Comparison of ENCODE assay signal across 1 cellular context in genomic region chr7:157002819-157003421, GRCh38.
TF ChIP-seq lines count a peak whose summit lies in the region.

No MANE protein-coding gene starts in this region.

TF ChIP-seq in K562, 482 proteins besides CTCF, POLR2A, EP300 and RAD21:
- peak; percentile 25; the same call in 1 of the 2 replicates for TF ChIP-seq RBFOX2 (IDR thresholded peaks at IDR 0.05; ENCODE audit: low read depth, low read length)
- TF ChIP-seq ZNF695 (CRISPR knock-in tag; IDR thresholded peaks at IDR 0.05): no peak
- TF ChIP-seq ZNF764 (CRISPR knock-in tag; IDR thresholded peaks at IDR 0.05; ENCODE audit: low read depth): no peak
- TF ChIP-seq POLR2G (IDR thresholded peaks at IDR 0.05; ENCODE audit: low read depth, low read length): peak; percentile 20; the same call in 1 of the 2 replicates
- no peak for TF ChIP-seq FOS (IDR thresholded peaks at IDR 0.05; ENCODE audit: extremely low read depth, insufficient read length)
